In genomic region chr3:123447749-123448502, GRCh38 we compare ENCODE assay signal across 8 cellular contexts. TPM values are rescaled to one million over a fixed set of nuclear protein-coding genes. Genes with fewer than 3 reads are reported as not detected.
A peak's percentile ranks its signal among the peaks of the same experiment; 100 is the strongest.
DNase-seq lines count a peak whose midpoint lies in the region; ATAC-seq and TF ChIP-seq lines count a peak whose summit lies in the region.

No MANE protein-coding gene starts in this region.

- H3K27ac ChIP-seq in cingulate gyrus (ENCODE audit: low read depth, low read length) (peak overlapping the region; percentile 90), mucosa of rectum (ENCODE audit: low read depth in 2 of 2, low read length in 2 of 2) (peak overlapping the region; percentile 56 to 67), temporal lobe (ENCODE audit: low read depth, low read length) (peak overlapping the region; percentile 99)

- H3K9me3 Mint-ChIP-seq in HFFc6 = no peaks in the 10 kb centered on the region

- peaks cover 6 to 7% of the 10 kb centered on the region in 2 donors for H3K4me1 ChIP-seq in mucosa of rectum (ENCODE audit: control insufficient read depth in 2 of 2, insufficient read depth in 2 of 2, low read length in 2 of 2)

- no peaks in the 10 kb centered on the region for H3K9me3 ChIP-seq in mucosa of rectum (ENCODE audit: control insufficient read depth in 2 of 2, low read length in 2 of 2)

- peaks cover 17 to 18% of the 10 kb centered on the region in 2 donors for H3K27me3 ChIP-seq in mucosa of rectum (ENCODE audit: control insufficient read depth in 2 of 2, insufficient read depth in 2 of 2, low read length in 2 of 2)

- no peak for TF ChIP-seq CTCF in HFFc6 (IDR thresholded peaks at IDR 0.05)

- DNase-seq in GM03348 (ENCODE audit: low spot score) (peak; percentile 75), T follicular helper cell (ENCODE audit: low read depth) (peak; percentile 24), HFFc6 (no peak)

- H3K36me3 Mint-ChIP-seq in HFFc6 (ENCODE audit: low read depth) = peaks cover 5% of the 10 kb centered on the region; the same call in 1 of the 2 replicates

- no peaks in the 10 kb centered on the region for H3K4me1 Mint-ChIP-seq in HFFc6 (ENCODE audit: low read depth)

- peak overlapping the region; percentile 38 to 64 for H3K4me3 ChIP-seq in mucosa of rectum (ENCODE audit: low read length in 2 of 2)

- H3K27ac Mint-ChIP-seq in HFFc6 = no peak overlapping the region

- ATAC-seq in GM19395 (IDR thresholded peaks at IDR 0.05; ENCODE audit: unreplicated experiment) (no peak), GM18858 (IDR thresholded peaks at IDR 0.05; ENCODE audit: unreplicated experiment) (no peak)

- H3K9ac ChIP-seq in mucosa of rectum (ENCODE audit: low read depth in 1 of 2, low read length in 2 of 2) = peak overlapping the region in 1 of 2 donors; percentile 54

- H3K27me3 Mint-ChIP-seq in HFFc6 (ENCODE audit: insufficient read depth) = peaks cover 57% of the 10 kb centered on the region

- no peak overlapping the region for H3K4me3 Mint-ChIP-seq in HFFc6

- no peaks in the 10 kb centered on the region for H3K36me3 ChIP-seq in mucosa of rectum (ENCODE audit: control insufficient read depth in 2 of 2, insufficient read depth in 2 of 2, low read length in 2 of 2)

RNA-seq across cellular contexts. Expression of gene ADCY5, which starts 1.0 kb away (rescaled TPM):
- total RNA-seq in temporal lobe = 22.1 TPM
- total RNA-seq in HFFc6 (2021; fragmentation: NEBNext Ultra II Directional; extraction: Animal tissue kit (Norgen Biotek cat#: 25700)) = under 1 TPM; 0.09 to 0.95 (median 0.19) TPM

Comparison
In these comparisons a context has a peak if more than half of its experiments do, and no peak if none do; other contexts are left out.
1. RNA of gene ADCY5, which starts 1.0 kb away (total RNA-seq): 22.1 TPM in temporal lobe (single experiment); 0.09 to 0.95 TPM in HFFc6; every median in the first group is over 10 times any median in the second.
2. Peak in every context shown above with its lines, with median percentiles within 50 percentile points of each other: H3K27ac ChIP-seq.